ENCODE assay signal across 1 cellular context in the genomic region with DNA sequence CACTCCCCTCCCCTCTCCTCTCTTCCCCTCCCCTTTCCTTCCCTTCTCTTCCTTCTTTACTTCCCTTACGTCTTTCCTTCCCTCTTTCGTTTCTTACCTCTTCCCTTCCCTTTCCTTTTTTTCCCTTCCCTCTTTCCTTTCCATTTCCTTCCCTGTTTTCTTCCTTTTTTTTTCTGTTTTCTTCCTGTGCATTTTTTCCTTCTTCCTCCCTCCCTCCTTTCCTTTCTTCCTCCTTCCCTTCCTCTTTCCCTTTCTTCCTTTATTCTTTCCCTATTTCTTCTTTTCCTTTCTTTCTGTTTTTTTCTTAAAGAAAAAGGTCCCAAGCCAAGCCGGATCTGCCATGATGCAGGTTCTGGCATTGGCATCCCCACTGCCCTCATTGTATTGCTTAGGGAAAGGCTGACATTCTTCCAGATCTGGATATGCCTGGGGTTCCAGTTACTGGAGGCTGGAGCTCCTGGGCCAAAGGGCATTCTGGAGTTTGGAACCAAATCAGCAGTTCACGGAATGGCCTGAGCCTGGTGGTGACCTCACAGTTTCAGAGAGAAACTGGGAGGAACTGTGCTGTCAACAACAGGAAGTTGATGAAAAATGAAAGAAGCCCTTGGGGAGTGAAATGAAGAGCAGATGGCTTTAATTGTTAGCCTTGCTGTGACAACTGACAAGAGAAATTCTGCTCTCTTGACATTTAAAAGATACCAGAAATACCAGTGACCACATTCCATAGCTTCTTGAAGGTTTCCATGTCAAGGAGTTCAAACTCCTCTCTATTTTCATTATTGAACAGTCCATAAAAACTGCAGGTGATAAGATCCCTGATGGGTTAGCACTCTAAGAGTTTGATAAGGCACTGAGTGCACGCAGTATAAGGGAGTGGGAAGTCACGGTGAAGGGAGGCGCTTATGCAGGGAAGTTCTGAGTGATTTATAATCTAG.
TF ChIP-seq lines count a peak whose summit lies in the region.

No MANE protein-coding gene starts in this region.

TF ChIP-seq in SK-N-SH treated with all-trans-retinoic acid at 6 μM for 48 hours, 23 proteins besides CTCF, POLR2A, EP300 and RAD21 (continued from another document):
- TF ChIP-seq, protein P1, sequence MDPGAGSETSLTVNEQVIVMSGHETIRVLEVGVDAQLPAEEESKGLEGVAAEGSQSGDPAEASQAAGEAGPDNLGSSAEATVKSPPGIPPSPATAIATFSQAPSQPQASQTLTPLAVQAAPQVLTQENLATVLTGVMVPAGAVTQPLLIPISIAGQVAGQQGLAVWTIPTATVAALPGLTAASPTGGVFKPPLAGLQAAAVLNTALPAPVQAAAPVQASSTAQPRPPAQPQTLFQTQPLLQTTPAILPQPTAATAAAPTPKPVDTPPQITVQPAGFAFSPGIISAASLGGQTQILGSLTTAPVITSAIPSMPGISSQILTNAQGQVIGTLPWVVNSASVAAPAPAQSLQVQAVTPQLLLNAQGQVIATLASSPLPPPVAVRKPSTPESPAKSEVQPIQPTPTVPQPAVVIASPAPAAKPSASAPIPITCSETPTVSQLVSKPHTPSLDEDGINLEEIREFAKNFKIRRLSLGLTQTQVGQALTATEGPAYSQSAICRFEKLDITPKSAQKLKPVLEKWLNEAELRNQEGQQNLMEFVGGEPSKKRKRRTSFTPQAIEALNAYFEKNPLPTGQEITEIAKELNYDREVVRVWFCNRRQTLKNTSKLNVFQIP (CRISPR knock-in tag; IDR thresholded peaks at IDR 0.05; ENCODE audit: borderline replicate concordance, low read depth), result peak; percentile 89; the same call in 1 of the 2 replicates
- TF ChIP-seq GLIS3 (CRISPR knock-in tag; IDR thresholded peaks at IDR 0.05), result peak; percentile 76; the same call in 1 of the 2 replicates
- TF ChIP-seq ZNF8 (CRISPR knock-in tag; IDR thresholded peaks at IDR 0.05), result no peak; the same call in 1 of the 2 replicates
- peak; percentile 95 for TF ChIP-seq TCF4 (CRISPR knock-in tag; IDR thresholded peaks at IDR 0.05; ENCODE audit: borderline replicate concordance)
- TF ChIP-seq ZC3H10 (CRISPR knock-in tag; IDR thresholded peaks at IDR 0.05), result no peak
- TF ChIP-seq ZNF70 (CRISPR knock-in tag; IDR thresholded peaks at IDR 0.05), result no peak
- no peak for TF ChIP-seq ZNF565 (CRISPR knock-in tag; conservative IDR thresholded peaks at IDR 0.05; ENCODE audit: low read depth)
- TF ChIP-seq TOX (CRISPR knock-in tag; IDR thresholded peaks at IDR 0.05; ENCODE audit: borderline replicate concordance), result peak; percentile 74
- TF ChIP-seq, protein P2, sequence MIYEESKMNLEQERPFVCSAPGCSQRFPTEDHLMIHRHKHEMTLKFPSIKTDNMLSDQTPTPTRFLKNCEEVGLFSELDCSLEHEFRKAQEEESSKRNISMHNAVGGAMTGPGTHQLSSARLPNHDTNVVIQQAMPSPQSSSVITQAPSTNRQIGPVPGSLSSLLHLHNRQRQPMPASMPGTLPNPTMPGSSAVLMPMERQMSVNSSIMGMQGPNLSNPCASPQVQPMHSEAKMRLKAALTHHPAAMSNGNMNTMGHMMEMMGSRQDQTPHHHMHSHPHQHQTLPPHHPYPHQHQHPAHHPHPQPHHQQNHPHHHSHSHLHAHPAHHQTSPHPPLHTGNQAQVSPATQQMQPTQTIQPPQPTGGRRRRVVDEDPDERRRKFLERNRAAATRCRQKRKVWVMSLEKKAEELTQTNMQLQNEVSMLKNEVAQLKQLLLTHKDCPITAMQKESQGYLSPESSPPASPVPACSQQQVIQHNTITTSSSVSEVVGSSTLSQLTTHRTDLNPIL (CRISPR knock-in tag; IDR thresholded peaks at IDR 0.05; ENCODE audit: low read depth), result peak; percentile 88
- no peak for TF ChIP-seq RARB (CRISPR knock-in tag; IDR thresholded peaks at IDR 0.05)
